In the genomic region with DNA sequence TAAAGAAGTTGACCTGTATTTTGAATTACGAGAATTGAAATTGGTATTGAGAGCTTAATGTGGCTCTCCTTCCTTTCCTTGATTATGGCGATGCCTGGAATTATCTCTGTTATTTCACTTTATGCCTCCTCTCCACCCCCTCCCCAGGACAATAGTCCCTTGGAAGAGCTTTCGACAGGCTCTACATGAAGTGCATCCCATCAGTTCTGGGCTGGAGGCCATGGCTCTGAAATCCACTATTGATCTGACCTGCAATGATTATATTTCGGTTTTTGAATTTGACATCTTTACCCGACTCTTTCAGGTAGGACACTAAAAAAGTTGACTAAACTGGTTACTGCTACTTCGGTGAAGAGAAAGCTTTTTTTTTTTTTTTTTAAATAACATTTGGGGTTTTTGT, we compare ENCODE assay signal across 16 cellular contexts. TPM values are rescaled to one million over a fixed set of nuclear protein-coding genes. Genes with fewer than 3 reads are reported as not detected.
DNase-seq lines count a peak whose midpoint lies in the region; ATAC-seq, FAIRE-seq and TF ChIP-seq lines count a peak whose summit lies in the region.
"Had no signal": no experiment of that assay in that cellular context is flagged by ENCODE, and none has a peak within 500 bp of the region (broad histone marks: within the 10 kb centered on the region; RNA-seq: fewer than 3 reads in every experiment).

No MANE protein-coding gene starts in this region.

- DNase-seq in CD4-positive, alpha-beta T cell = no peak
- DNase-seq in GM12892 (ENCODE audit: insufficient read length) (no peak), left lobe of liver (ENCODE audit: low spot score) (no peak), neural crest cell (ENCODE audit: low read depth, low spot score) (no peak), T-helper 1 cell (no peak), cerebellum (ENCODE audit: low spot score) (no peak)
- DNase-seq: C1 segment of cervical spinal cord, Calu3, COR-L47, DND-41, GM23248, H7, HCEC 1CT had no signal

- no peak overlapping the region for H3K27ac ChIP-seq in CD4-positive, alpha-beta T cell (ENCODE audit: low read depth, low read length)
- H3K27ac ChIP-seq: GM23248 had no signal

- peak; percentile 54 for FAIRE-seq in GM12892 (lab: Jason Lieb, UNC)
- FAIRE-seq: GM19239, H1 had no signal

- no peak for TF ChIP-seq CTCF in CD4-positive, alpha-beta T cell (IDR thresholded peaks at IDR 0.05)
- TF ChIP-seq CTCF in neural crest cell (conservative IDR thresholded peaks at IDR 0.05) = no peak

- CTCF ChIA-PET in CD4-positive, alpha-beta T cell (lab: Charles Lee) = interaction anchor here (0.5 to 1.5 kb wide), 7 partner anchors 9 to 105 kb away, joined by 3 to 8 read pairs (median 3); a partner anchor contains a TSS

- H3K36me3 Mint-ChIP-seq in CD4-positive, alpha-beta T cell (ENCODE audit: low read depth) = peaks cover 66% of the 10 kb centered on the region
- peaks cover 6% of the 10 kb centered on the region for H3K36me3 Mint-ChIP-seq in neural crest cell (ENCODE audit: low read depth)

- no peaks in the 10 kb centered on the region for H3K9me3 Mint-ChIP-seq in CD4-positive, alpha-beta T cell
- H3K9me3 Mint-ChIP-seq in neural crest cell = no peaks in the 10 kb centered on the region

- intact Hi-C loops in CD4-positive, alpha-beta T cell (cut with DNase I, micrococcal nuclease) = no loop called here

- H3K27me3 Mint-ChIP-seq in CD4-positive, alpha-beta T cell = no peaks in the 10 kb centered on the region
- H3K27me3 Mint-ChIP-seq in neural crest cell (ENCODE audit: low read depth) = no peaks in the 10 kb centered on the region

- peak overlapping the region; percentile 12 for H3K27ac Mint-ChIP-seq in CD4-positive, alpha-beta T cell
- peak overlapping the region; percentile 83 for H3K27ac Mint-ChIP-seq in neural crest cell (ENCODE audit: unreplicated experiment)

- TF ChIP-seq POLR2A in GM12892 (IDR thresholded peaks at IDR 0.05; ENCODE audit: low read depth, low read length) = no peak

- peaks cover 30% of the 10 kb centered on the region for H3K4me1 Mint-ChIP-seq in CD4-positive, alpha-beta T cell (ENCODE audit: low read depth)
- no peaks in the 10 kb centered on the region for H3K4me1 Mint-ChIP-seq in neural crest cell

- no peaks in the 10 kb centered on the region for H3K9me3 ChIP-seq in CD4-positive, alpha-beta T cell (ENCODE audit: control insufficient read depth, low read length)

- POLR2A ChIA-PET in CD4-positive, alpha-beta T cell (lab: Charles Lee) = interaction anchor here (1.2 kb wide), 1 partner anchor 11 kb away, joined by 5 read pairs; no protein-coding TSS in a partner anchor

- H3K27me3 ChIP-seq in CD4-positive, alpha-beta T cell (ENCODE audit: control insufficient read depth, insufficient read depth, low read length) = no peaks in the 10 kb centered on the region

- H3K4me3 Mint-ChIP-seq in CD4-positive, alpha-beta T cell = no peak overlapping the region
- H3K4me3 Mint-ChIP-seq in neural crest cell = no peak overlapping the region

- no peak for ATAC-seq in CD4-positive, alpha-beta T cell (ENCODE audit: poor library complexity)
- peak; percentile 76 for ATAC-seq in left lobe of liver
- no peak for ATAC-seq in HG03457 (IDR thresholded peaks at IDR 0.05; ENCODE audit: unreplicated experiment)

RNA-seq across cellular contexts. Expression of a gene that starts 43.2 kb away (rescaled TPM):
- 10 to 100 TPM; 16.0 to 16.5 TPM for total RNA-seq in CD4-positive, alpha-beta T cell
- 3.1 TPM for polyA plus RNA-seq in GM12892 (2012; ENCODE audit: missing spikeins)
- total RNA-seq in left lobe of liver (1.5 TPM), neural crest cell (61.6 and 66.7 TPM in 2 replicates), cerebellum (12.1 TPM)
